In genomic region chr14:96614528-96614927, GRCh38 we compare ENCODE assay signal across 2 cellular contexts.
TF ChIP-seq lines count a peak whose summit lies in the region.

No MANE protein-coding gene starts in this region.

TF ChIP-seq in SK-N-SH, 30 proteins besides CTCF, POLR2A, EP300 and RAD21 (continued from another document):
- TF ChIP-seq IRF3 (IDR thresholded peaks at IDR 0.05; ENCODE audit: low read depth, low read length), result no peak

TF ChIP-seq in SK-N-SH treated with all-trans-retinoic acid at 6 μM for 48 hours, 23 proteins besides CTCF, POLR2A, EP300 and RAD21:
- no peak for TF ChIP-seq ZFP3 (CRISPR knock-in tag; IDR thresholded peaks at IDR 0.05)
- TF ChIP-seq ESRRG (CRISPR knock-in tag; IDR thresholded peaks at IDR 0.05), result no peak
- TF ChIP-seq ZFP30 (CRISPR knock-in tag; IDR thresholded peaks at IDR 0.05), result no peak
- TF ChIP-seq SNAI2 (CRISPR knock-in tag; IDR thresholded peaks at IDR 0.05), result no peak
- TF ChIP-seq CSDC2 (CRISPR knock-in tag; IDR thresholded peaks at IDR 0.05), result no peak
- TF ChIP-seq GLIS3 (CRISPR knock-in tag; IDR thresholded peaks at IDR 0.05), result no peak
- TF ChIP-seq BACH2 (CRISPR knock-in tag; IDR thresholded peaks at IDR 0.05; ENCODE audit: borderline replicate concordance), result no peak
- no peak for TF ChIP-seq OSR1 (CRISPR knock-in tag; IDR thresholded peaks at IDR 0.05)
- no peak for TF ChIP-seq PATZ1 (CRISPR knock-in tag; IDR thresholded peaks at IDR 0.05; ENCODE audit: borderline replicate concordance)
- no peak for TF ChIP-seq ZNF70 (CRISPR knock-in tag; IDR thresholded peaks at IDR 0.05)
- TF ChIP-seq ISL1 (CRISPR knock-in tag; IDR thresholded peaks at IDR 0.05), result no peak
- no peak for TF ChIP-seq ZNF565 (CRISPR knock-in tag; conservative IDR thresholded peaks at IDR 0.05; ENCODE audit: low read depth)
- no peak for TF ChIP-seq ARNTL (CRISPR knock-in tag; IDR thresholded peaks at IDR 0.05; ENCODE audit: borderline replicate concordance, low read depth)
- no peak for TF ChIP-seq POU6F1 (CRISPR knock-in tag; IDR thresholded peaks at IDR 0.05; ENCODE audit: borderline replicate concordance, low read depth)
- no peak for TF ChIP-seq PPARA (CRISPR knock-in tag; IDR thresholded peaks at IDR 0.05; ENCODE audit: borderline replicate concordance)
- no peak for TF ChIP-seq TCF4 (CRISPR knock-in tag; IDR thresholded peaks at IDR 0.05; ENCODE audit: borderline replicate concordance)
- no peak for TF ChIP-seq CSRNP3 (CRISPR knock-in tag; IDR thresholded peaks at IDR 0.05)
TF ChIP-seq in SK-N-SH treated with all-trans-retinoic acid at 6 μM for 48 hours: peak in this region for 0.
